Comparison of ENCODE assay signal across 11 cellular contexts in genomic region chr15:90414408-90415028, GRCh38. TPM values are rescaled to one million over a fixed set of nuclear protein-coding genes. Genes with fewer than 3 reads are reported as not detected.
DNase-seq lines count a peak whose midpoint lies in the region; ATAC-seq and TF ChIP-seq lines count a peak whose summit lies in the region.
"Had no signal": no experiment of that assay in that cellular context is flagged by ENCODE, and none has a peak within 500 bp of the region (broad histone marks: within the 10 kb centered on the region; RNA-seq: fewer than 3 reads in every experiment).

No MANE protein-coding gene starts in this region.

- TF ChIP-seq CTCF in spleen (IDR thresholded peaks at IDR 0.05 in 8 of 11, conservative IDR thresholded peaks at IDR 0.05 in 3 of 11), result no peak
- no peak for TF ChIP-seq CTCF in GM13977 (IDR thresholded peaks at IDR 0.05; ENCODE audit: extremely low read depth, insufficient read depth, missing control alignments)

- DNase-seq in GM03348 (ENCODE audit: low spot score), result peak; percentile 28
- peak; percentile 29 for DNase-seq in T1000 (lab: John Stamatoyannopoulos, UW)
- no peak for DNase-seq in spleen
- no peak for DNase-seq in GM13977 (ENCODE audit: low spot score)
- DNase-seq: midbrain, substantia nigra had no signal

- no peak overlapping the region for H3K4me3 ChIP-seq in spleen
- H3K4me3 ChIP-seq: MG63 had no signal

- intact Hi-C loops in spleen (cut with DNase I; ENCODE audit: low total_unique reads), result loop anchor here (10.0 kb wide), 1 partner anchor 50 kb away; no protein-coding TSS in a partner anchor

- ATAC-seq in esophagus mucosa, result peak; percentile 49
- no peak for ATAC-seq in GM21786 (IDR thresholded peaks at IDR 0.05; ENCODE audit: unreplicated experiment)
- no peak for ATAC-seq in GM21515 (IDR thresholded peaks at IDR 0.05; ENCODE audit: unreplicated experiment)
- ATAC-seq in HG03280 (IDR thresholded peaks at IDR 0.05; ENCODE audit: unreplicated experiment), result no peak

- H3K27ac ChIP-seq in spleen, result peak overlapping the region in 5 of 8 donors; percentile 15 to 80 (median 73)

- TF ChIP-seq POLR2A in spleen (IDR thresholded peaks at IDR 0.05), result no peak

- peaks cover 0 to 8% (median 0%) of the 10 kb centered on the region in 6 donors for H3K36me3 ChIP-seq in spleen

- peaks cover 37 to 81% (median 65%) of the 10 kb centered on the region in 6 donors for H3K4me1 ChIP-seq in spleen

- in situ Hi-C loops in GM13977 (cut with MboI; ENCODE audit: low pct_unique_long_range_greater_than_20kb, low sequenced_read_pairs, unreplicated experiment), result no loop called here

- H3K9me3 ChIP-seq in spleen, result no peaks in the 10 kb centered on the region

- 75 to 80% (median 78%) methylated on average over 9 of the region's 9 CpGs for WGBS in spleen, 5 donors

- no peaks in the 10 kb centered on the region for H3K27me3 ChIP-seq in spleen (replicated peaks in 1 of 7)
- H3K27me3 ChIP-seq: MG63 had no signal

RNA-seq across cellular contexts. Expression of gene IQGAP1, which starts 26.5 kb away (rescaled TPM):
- total RNA-seq in esophagus mucosa (157 TPM), spleen (100 to 1,000 TPM; 190 to 282 (median 261) TPM)
- 10 to 100 TPM; 48.1 to 72.0 (median 51.6) TPM for polyA plus RNA-seq in spleen

Comparison
In these comparisons a context has a peak if more than half of its experiments do, and no peak if none do; other contexts are left out.
1. DNase-seq: peak in GM03348 (single experiment) and T1000 (single experiment); none in spleen (single experiment) and GM13977 (single experiment).